In the genomic region with DNA sequence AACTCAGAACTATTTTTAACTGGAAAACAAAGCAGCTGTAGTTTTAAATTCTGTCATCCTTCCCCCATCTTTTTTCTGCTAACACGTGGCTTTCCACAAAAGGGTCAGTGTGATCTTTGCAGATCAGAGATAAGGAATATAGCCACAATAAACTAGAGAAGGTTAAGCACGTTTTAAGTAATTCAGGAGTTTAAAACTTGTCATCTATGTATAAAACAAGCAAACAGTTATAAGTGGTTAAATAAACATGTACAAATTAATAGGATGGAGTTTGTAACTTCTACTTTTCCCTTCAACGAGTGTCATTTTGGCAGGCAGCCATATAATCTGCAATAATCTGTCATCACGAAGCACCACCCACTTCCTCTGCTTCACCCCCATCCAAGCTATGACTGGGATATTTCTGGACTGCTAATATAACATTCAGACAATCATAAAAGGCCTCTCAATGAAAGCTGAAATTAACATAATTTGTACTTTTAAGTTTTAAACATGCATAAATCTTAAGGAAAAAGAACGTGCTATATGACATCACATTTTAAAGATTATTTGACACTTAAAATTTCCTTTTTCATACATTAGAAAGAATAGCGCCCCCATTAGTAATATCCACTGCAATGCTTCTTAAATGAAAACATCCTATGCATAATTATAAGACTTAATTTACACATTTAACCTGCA, we compare ENCODE assay signal across 8 cellular contexts. TPM values are rescaled to one million over a fixed set of nuclear protein-coding genes. Genes with fewer than 3 reads are reported as not detected.
DNase-seq lines count a peak whose midpoint lies in the region; ATAC-seq, FAIRE-seq and TF ChIP-seq lines count a peak whose summit lies in the region.

No MANE protein-coding gene starts in this region.

- H3K36me3 Mint-ChIP-seq in activated naive CD4-positive, alpha-beta T cell treated with anti-CD3 and anti-CD28 coated beads, Interleukin-2, amount 50 U/mL, for 72 hours = peaks cover 4 to 30% of the 10 kb centered on the region in 2 donors

- peak; percentile 45 for ATAC-seq in HG02610 (IDR thresholded peaks at IDR 0.05; ENCODE audit: unreplicated experiment)
- peak; percentile 70 to 81 for ATAC-seq in activated naive CD4-positive, alpha-beta T cell treated with anti-CD3 and anti-CD28 coated beads, Interleukin-2, amount 50 U/mL, for 72 hours

- no peak for FAIRE-seq in urothelium cell line (lab: Jason Lieb, UNC)

- peaks cover 19% of the 10 kb centered on the region for H3K36me3 ChIP-seq in OCI-LY3 (replicated peaks; ENCODE audit: low read depth, low read length)
- no peaks in the 10 kb centered on the region for H3K36me3 ChIP-seq in right atrium auricular region

- H3K27me3 ChIP-seq in OCI-LY3 (ENCODE audit: low read depth, low read length) = no peaks in the 10 kb centered on the region
- H3K27me3 ChIP-seq in right atrium auricular region = no peaks in the 10 kb centered on the region

- H3K27ac ChIP-seq in OCI-LY3 (ENCODE audit: low read length) = peak overlapping the region; percentile 50
- H3K27ac ChIP-seq in right atrium auricular region = peak overlapping the region; percentile 7 to 32

- H3K79me2 ChIP-seq in OCI-LY3 (ENCODE audit: low read length) = peaks cover 51% of the 10 kb centered on the region

- H3K4me1 ChIP-seq in OCI-LY3 (ENCODE audit: low read length) (peaks cover 29% of the 10 kb centered on the region), right atrium auricular region (peaks cover 0 to 25% of the 10 kb centered on the region in 2 donors)

- no peaks in the 10 kb centered on the region for H3K9me3 ChIP-seq in OCI-LY3 (ENCODE audit: insufficient read depth, low read length)
- no peaks in the 10 kb centered on the region for H3K9me3 ChIP-seq in right atrium auricular region

- peak overlapping the region; percentile 83 for H3K9ac ChIP-seq in OCI-LY3 (ENCODE audit: low read length)

- H3K27ac Mint-ChIP-seq in activated naive CD4-positive, alpha-beta T cell treated with anti-CD3 and anti-CD28 coated beads, Interleukin-2, amount 50 U/mL, for 72 hours = peak overlapping the region; percentile 41 to 86

- TF ChIP-seq CTCF in OCI-LY3 (IDR thresholded peaks at IDR 0.05; ENCODE audit: low read depth, low read length) (peak; percentile 59), right atrium auricular region (IDR thresholded peaks at IDR 0.05) (no peak)

- no peak overlapping the region for H2AFZ ChIP-seq in OCI-LY3 (ENCODE audit: low read depth, low read length)

- peak; percentile 20 for DNase-seq in DMS53 (lab: John Stamatoyannopoulos, UW)
- no peak for DNase-seq in DMS53 treated with DMSO at 0.1 percent for 48 hours (lab: John Stamatoyannopoulos, UW; ENCODE audit: unreplicated experiment)
- DNase-seq in activated naive CD4-positive, alpha-beta T cell treated with anti-CD3 and anti-CD28 coated beads, Interleukin-2, amount 50 U/mL, for 72 hours (ENCODE audit: low spot score in 2 of 2) = peak in 1 of 2 donors; percentile 52
- DNase-seq in right atrium auricular region (ENCODE audit: low spot score) = no peak
- peak; percentile 24 for DNase-seq in stimulated activated CD8-positive, alpha-beta memory T cell treated with anti-CD3 and anti-CD28 coated beads, Interleukin-4, amount 100 ng/mL, for 24 hours (ENCODE audit: low read depth)
- no peak for DNase-seq in urothelium cell line (ENCODE audit: low spot score)

- H4K20me1 ChIP-seq in OCI-LY3 (ENCODE audit: insufficient read depth, low read length) = no peaks in the 10 kb centered on the region

- H3K9me3 Mint-ChIP-seq in activated naive CD4-positive, alpha-beta T cell treated with anti-CD3 and anti-CD28 coated beads, Interleukin-2, amount 50 U/mL, for 72 hours = peaks cover 0 to 8% of the 10 kb centered on the region in 2 donors

- peak overlapping the region; percentile 77 for H3K4me3 ChIP-seq in OCI-LY3 (ENCODE audit: low read length)
- H3K4me3 ChIP-seq in right atrium auricular region = no peak overlapping the region

- H3K4me2 ChIP-seq in OCI-LY3 (ENCODE audit: low read length) = peak overlapping the region; percentile 71

RNA-seq across cellular contexts. Expression of a gene that starts 15.2 kb away (rescaled TPM):
- 10 to 100 TPM; 51.2 to 71.5 TPM for total RNA-seq in activated naive CD4-positive, alpha-beta T cell treated with anti-CD3 and anti-CD28 coated beads, Interleukin-2, amount 50 U/mL, for 72 hours
- total RNA-seq in right atrium auricular region = 10 to 100 TPM; 18.1 to 21.1 TPM

RNA-seq across cellular contexts. Expression of a gene that starts 18.9 kb away (rescaled TPM):
- total RNA-seq in activated naive CD4-positive, alpha-beta T cell treated with anti-CD3 and anti-CD28 coated beads, Interleukin-2, amount 50 U/mL, for 72 hours = 10 to 100 TPM; 23.9 to 32.4 TPM
- total RNA-seq in right atrium auricular region = 10 to 100 TPM; 19.1 to 30.2 TPM

Comparison
In these comparisons a context has a peak if more than half of its experiments do, and no peak if none do; other contexts are left out.
1. DNase-seq: peak in DMS53 (single experiment) and stimulated activated CD8-positive, alpha-beta memory T cell treated with anti-CD3 and anti-CD28 coated beads, Interleukin-4, amount 100 ng/mL, for 24 hours (single experiment); none in DMS53 treated with DMSO at 0.1 percent for 48 hours (single experiment), right atrium auricular region (single experiment) and urothelium cell line (single experiment).